In the genomic region with DNA sequence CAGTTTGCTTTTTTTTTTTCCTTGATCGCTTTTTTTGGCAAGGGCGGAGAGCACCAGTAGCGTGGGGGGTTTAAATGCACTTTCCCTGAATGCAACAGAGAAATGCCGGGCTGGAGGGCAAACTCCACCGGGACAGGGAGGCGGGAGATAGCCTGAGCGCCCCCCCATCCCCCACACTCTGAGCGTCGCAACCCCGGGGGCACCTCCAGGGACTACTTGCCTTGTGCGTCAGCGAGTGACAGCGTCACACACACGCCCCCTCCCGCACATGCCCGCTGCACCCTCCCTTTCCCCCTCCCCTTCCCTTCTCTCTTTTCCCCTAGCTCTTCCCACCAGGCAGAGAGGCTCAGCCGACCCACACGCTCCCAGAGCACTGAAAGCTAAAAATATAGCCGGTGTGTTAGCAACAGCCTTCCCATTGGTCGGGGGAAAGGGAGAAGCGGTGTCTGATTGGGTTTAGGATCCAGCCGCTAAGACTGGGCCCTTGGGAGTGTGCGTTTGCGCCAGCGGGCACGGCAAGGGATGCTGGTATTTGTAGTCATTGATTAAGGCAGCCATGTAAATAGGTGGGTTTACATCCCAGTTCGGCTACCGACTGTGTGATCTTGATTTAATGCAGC, we compare ENCODE assay signal across 8 cellular contexts. TPM values are rescaled to one million over a fixed set of nuclear protein-coding genes. Genes with fewer than 3 reads are reported as not detected.
DNase-seq lines count a peak whose midpoint lies in the region; ATAC-seq and TF ChIP-seq lines count a peak whose summit lies in the region.

No MANE protein-coding gene starts in this region.

- H3K9me3 Mint-ChIP-seq in activated naive CD8-positive, alpha-beta T cell treated with anti-CD3 and anti-CD28 coated beads for 36 hours: no peaks in the 10 kb centered on the region
- peaks cover 12% of the 10 kb centered on the region for H3K9me3 Mint-ChIP-seq in glutamatergic neuron (ENCODE audit: unreplicated experiment)

- peak; percentile 77 for TF ChIP-seq POLR2A in testis (IDR thresholded peaks at IDR 0.05)

- peak overlapping the region; percentile 96 to 97 for H3K27ac ChIP-seq in testis

- WGBS in testis, 2 donors: 1% methylated on average over 26 to 28 of the region's 28 CpGs

- H3K27ac Mint-ChIP-seq in activated naive CD8-positive, alpha-beta T cell treated with anti-CD3 and anti-CD28 coated beads for 36 hours: peak overlapping the region; percentile 97
- H3K27ac Mint-ChIP-seq in glutamatergic neuron (ENCODE audit: unreplicated experiment): peak overlapping the region; percentile 99

- peaks cover 12% of the 10 kb centered on the region for H3K4me1 ChIP-seq in testis

- peaks cover 11% of the 10 kb centered on the region for H3K36me3 Mint-ChIP-seq in activated naive CD8-positive, alpha-beta T cell treated with anti-CD3 and anti-CD28 coated beads for 36 hours
- no peaks in the 10 kb centered on the region for H3K36me3 Mint-ChIP-seq in glutamatergic neuron (ENCODE audit: unreplicated experiment)

- intact Hi-C loops in testis (cut with DNase I; ENCODE audit: low total_unique reads): no loop called here

- peaks cover 3% of the 10 kb centered on the region for H3K27me3 Mint-ChIP-seq in activated naive CD8-positive, alpha-beta T cell treated with anti-CD3 and anti-CD28 coated beads for 36 hours
- H3K27me3 Mint-ChIP-seq in glutamatergic neuron (ENCODE audit: unreplicated experiment): peaks cover 6% of the 10 kb centered on the region

- H3K27me3 ChIP-seq in testis: no peaks in the 10 kb centered on the region

- TF ChIP-seq CTCF in glutamatergic neuron (IDR thresholded peaks at IDR 0.05; ENCODE audit: partially characterized antibody, unreplicated experiment) (no peak), omental fat pad (IDR thresholded peaks at IDR 0.05) (no peak), testis (IDR thresholded peaks at IDR 0.05) (no peak)

- no peaks in the 10 kb centered on the region for H3K9me3 ChIP-seq in testis

- H3K36me3 ChIP-seq in testis (ENCODE audit: low read depth, missing control alignments): no peaks in the 10 kb centered on the region

- peaks cover 14% of the 10 kb centered on the region for H3K4me1 Mint-ChIP-seq in activated naive CD8-positive, alpha-beta T cell treated with anti-CD3 and anti-CD28 coated beads for 36 hours
- H3K4me1 Mint-ChIP-seq in glutamatergic neuron (ENCODE audit: low read depth, unreplicated experiment): peaks cover 9% of the 10 kb centered on the region

- H3K4me3 ChIP-seq in testis: peak overlapping the region; percentile 94 to 96

- peak overlapping the region; percentile 97 for H3K4me3 Mint-ChIP-seq in activated naive CD8-positive, alpha-beta T cell treated with anti-CD3 and anti-CD28 coated beads for 36 hours
- peak overlapping the region; percentile 96 for H3K4me3 Mint-ChIP-seq in glutamatergic neuron (ENCODE audit: unreplicated experiment)

- ATAC-seq in HG02610 (IDR thresholded peaks at IDR 0.05; ENCODE audit: unreplicated experiment) (peak; percentile 59), omental fat pad (ENCODE audit: low FRiP score) (peak; percentile 74)

- DNase-seq in GM03348 (ENCODE audit: low spot score) (peak; percentile 97), NCI-H1105 (lab: John Stamatoyannopoulos, UW) (peak; percentile 96), SKM-1 (lab: John Stamatoyannopoulos, UW; ENCODE audit: unreplicated experiment) (peak; percentile 98), glutamatergic neuron (peak; percentile 94), omental fat pad (ENCODE audit: low spot score) (peak; percentile 76), testis (peak; percentile 97)
- DNase-seq in activated naive CD8-positive, alpha-beta T cell treated with anti-CD3 and anti-CD28 coated beads for 36 hours: peak; percentile 90

RNA-seq across cellular contexts. Expression of a gene that starts 1.7 kb away (rescaled TPM):
- total RNA-seq in activated naive CD8-positive, alpha-beta T cell treated with anti-CD3 and anti-CD28 coated beads for 36 hours: 10 to 100 TPM; 33.9 to 34.8 TPM
- total RNA-seq in glutamatergic neuron (ENCODE audit: unreplicated experiment) (43.3 TPM), omental fat pad (100 to 1,000 TPM in 1 of 4 donors, 10 to 100 TPM in 3; 59.4 to 111 (median 64.1) TPM), testis (10 to 100 TPM; 35.4 to 41.7 TPM)
- 32.7 TPM for polyA plus RNA-seq in testis (ENCODE audit: insufficient read depth, low read depth, low replicate concordance)

RNA-seq across cellular contexts. Expression of a gene that starts 20.2 kb away (rescaled TPM):
- 100 to 1,000 TPM; 114 to 117 TPM for total RNA-seq in activated naive CD8-positive, alpha-beta T cell treated with anti-CD3 and anti-CD28 coated beads for 36 hours
- total RNA-seq in glutamatergic neuron (ENCODE audit: unreplicated experiment) (36.1 TPM), omental fat pad (10 to 100 TPM; 35.2 to 46.8 (median 42.3) TPM), testis (10 to 100 TPM; 33.7 to 35.1 TPM)
- 42.8 TPM for polyA plus RNA-seq in testis (ENCODE audit: insufficient read depth, low read depth, low replicate concordance)

RNA-seq across cellular contexts. Expression of a gene that starts 20.6 kb away (rescaled TPM):
- total RNA-seq in activated naive CD8-positive, alpha-beta T cell treated with anti-CD3 and anti-CD28 coated beads for 36 hours: 100 to 1,000 TPM; 107 to 109 TPM
- 114 TPM for total RNA-seq in glutamatergic neuron (ENCODE audit: unreplicated experiment)
- 100 to 1,000 TPM; 118 to 151 (median 131) TPM for total RNA-seq in omental fat pad
- 100 to 1,000 TPM; 133 to 178 TPM for total RNA-seq in testis
- polyA plus RNA-seq in testis (ENCODE audit: insufficient read depth, low read depth, low replicate concordance): 113 TPM

Comparison
In these comparisons a context has a peak if more than half of its experiments do, and no peak if none do; other contexts are left out.
1. Peak in every context shown above with its lines: DNase-seq, ATAC-seq, H3K4me3 ChIP-seq and H3K27ac ChIP-seq.